In genomic region chr6:163401039-163401885, GRCh38 we compare ENCODE assay signal across 12 cellular contexts. TPM values are rescaled to one million over a fixed set of nuclear protein-coding genes. Genes with fewer than 3 reads are reported as not detected.
DNase-seq lines count a peak whose midpoint lies in the region; ATAC-seq and TF ChIP-seq lines count a peak whose summit lies in the region.
"Had no signal": no experiment of that assay in that cellular context is flagged by ENCODE, and none has a peak within 500 bp of the region (broad histone marks: within the 10 kb centered on the region; RNA-seq: fewer than 3 reads in every experiment).

No MANE protein-coding gene starts in this region.

- DNase-seq in GM23338 (ENCODE audit: low spot score) (no peak), WTC11 (ENCODE audit: low spot score) (no peak), esophagus muscularis mucosa (ENCODE audit: extremely low spot score) (peak; percentile 29), substantia nigra (lab: John Stamatoyannopoulos, UW) (no peak), EL (no peak), kidney tubule cell (ENCODE audit: low spot score) (no peak)
- DNase-seq in activated naive CD4-positive, alpha-beta T cell treated with Interleukin-2 at 50 U/mL for 16 hours: no peak
- DNase-seq: C1 segment of cervical spinal cord; CD4-positive, alpha-beta memory T cell; DMS79 had no signal

- H3K4me1 Mint-ChIP-seq in GM23338 (peaks cover 58% of the 10 kb centered on the region), WTC11 (peaks cover 71% of the 10 kb centered on the region)

- no peak for TF ChIP-seq EP300 in esophagus muscularis mucosa (IDR thresholded peaks at IDR 0.05)

- H3K4me3 ChIP-seq in GM23338: no peak overlapping the region
- no peak overlapping the region for H3K4me3 ChIP-seq in esophagus muscularis mucosa

- peaks cover 20% of the 10 kb centered on the region for H3K27me3 Mint-ChIP-seq in GM23338 (ENCODE audit: insufficient read depth, low read depth, poor library complexity)
- H3K27me3 Mint-ChIP-seq in WTC11 (ENCODE audit: low read depth): no peaks in the 10 kb centered on the region; the same call in 1 of the 2 replicates

- H3K4me2 ChIP-seq in GM23338: 0 out of 2 replicates have a peak overlapping the region, but pooled peaks have one; percentile 30

- CTCF ChIA-PET in WTC11 (lab: Charles Lee): no interaction called here

- TF ChIP-seq POLR2A in esophagus muscularis mucosa (IDR thresholded peaks at IDR 0.05; ENCODE audit: low read depth): no peak

- TF ChIP-seq CTCF in GM23338 (conservative IDR thresholded peaks at IDR 0.05; ENCODE audit: low read depth in 2 of 2) (no peak), WTC11 (IDR thresholded peaks at IDR 0.05) (no peak), esophagus muscularis mucosa (IDR thresholded peaks at IDR 0.05) (no peak)

- POLR2A ChIA-PET in WTC11 (lab: Charles Lee): no interaction called here

- no peaks in the 10 kb centered on the region for H3K9me3 ChIP-seq in esophagus muscularis mucosa

- no peaks in the 10 kb centered on the region for H4K20me1 ChIP-seq in GM23338 (replicated peaks; ENCODE audit: insufficient read depth)

- H3F3A ChIP-seq in GM23338 (replicated peaks; ENCODE audit: low read depth): no peaks in the 10 kb centered on the region

- H3K79me2 ChIP-seq in GM23338 (replicated peaks; ENCODE audit: insufficient read depth): no peaks in the 10 kb centered on the region

- H3K27me3 ChIP-seq in GM23338 (ENCODE audit: insufficient read depth) (no peaks in the 10 kb centered on the region), esophagus muscularis mucosa (no peaks in the 10 kb centered on the region)

- H3K9me3 Mint-ChIP-seq in GM23338 (no peaks in the 10 kb centered on the region), WTC11 (no peaks in the 10 kb centered on the region)

- H3K27ac ChIP-seq in GM23338 (ENCODE audit: low read depth) (no peak overlapping the region), esophagus muscularis mucosa (replicated peaks in 1 of 4) (no peak overlapping the region), substantia nigra (ENCODE audit: low read depth, low read length, poor library complexity, severe bottlenecking) (peak overlapping the region; percentile 28)

- WGBS in esophagus muscularis mucosa: 88% methylated on average over 14 of the region's 14 CpGs

- H3K9me2 ChIP-seq in GM23338 (ENCODE audit: insufficient read depth): no peaks in the 10 kb centered on the region

- intact Hi-C loops in esophagus muscularis mucosa (cut with DNase I): loop anchor here (10.0 kb wide), 1 partner anchor 46 kb away; no protein-coding TSS in a partner anchor

- H3K4me1 ChIP-seq in GM23338 (ENCODE audit: insufficient read depth): peaks cover 39% of the 10 kb centered on the region
- peaks cover 19 to 35% (median 32%) of the 10 kb centered on the region in 4 donors for H3K4me1 ChIP-seq in esophagus muscularis mucosa

- H3K36me3 ChIP-seq in GM23338 (ENCODE audit: insufficient read depth) (no peaks in the 10 kb centered on the region), esophagus muscularis mucosa (no peaks in the 10 kb centered on the region)

- H2AFZ ChIP-seq in GM23338: peak overlapping the region; percentile 67; the same call in 1 of the 2 replicates

- 0 out of 2 replicates have a peak overlapping the region, but pooled peaks have one; percentile 45 for H3K27ac Mint-ChIP-seq in GM23338
- H3K27ac Mint-ChIP-seq in WTC11: no peak overlapping the region
- H3K27ac Mint-ChIP-seq: B cell had no signal

- H3K4me3 Mint-ChIP-seq in GM23338 (no peak overlapping the region), WTC11 (no peak overlapping the region)
- H3K4me3 Mint-ChIP-seq: B cell; CD4-positive, alpha-beta memory T cell had no signal

- H3K36me3 Mint-ChIP-seq in GM23338 (ENCODE audit: low read depth) (no peaks in the 10 kb centered on the region), WTC11 (no peaks in the 10 kb centered on the region)
- H3K36me3 Mint-ChIP-seq: CD4-positive, alpha-beta memory T cell had no signal

- no peak for ATAC-seq in GM23338
- ATAC-seq in WTC11: no peak

TF ChIP-seq in GM23338, 12 proteins besides CTCF, POLR2A, EP300 and RAD21:
- TF ChIP-seq, protein P1, sequence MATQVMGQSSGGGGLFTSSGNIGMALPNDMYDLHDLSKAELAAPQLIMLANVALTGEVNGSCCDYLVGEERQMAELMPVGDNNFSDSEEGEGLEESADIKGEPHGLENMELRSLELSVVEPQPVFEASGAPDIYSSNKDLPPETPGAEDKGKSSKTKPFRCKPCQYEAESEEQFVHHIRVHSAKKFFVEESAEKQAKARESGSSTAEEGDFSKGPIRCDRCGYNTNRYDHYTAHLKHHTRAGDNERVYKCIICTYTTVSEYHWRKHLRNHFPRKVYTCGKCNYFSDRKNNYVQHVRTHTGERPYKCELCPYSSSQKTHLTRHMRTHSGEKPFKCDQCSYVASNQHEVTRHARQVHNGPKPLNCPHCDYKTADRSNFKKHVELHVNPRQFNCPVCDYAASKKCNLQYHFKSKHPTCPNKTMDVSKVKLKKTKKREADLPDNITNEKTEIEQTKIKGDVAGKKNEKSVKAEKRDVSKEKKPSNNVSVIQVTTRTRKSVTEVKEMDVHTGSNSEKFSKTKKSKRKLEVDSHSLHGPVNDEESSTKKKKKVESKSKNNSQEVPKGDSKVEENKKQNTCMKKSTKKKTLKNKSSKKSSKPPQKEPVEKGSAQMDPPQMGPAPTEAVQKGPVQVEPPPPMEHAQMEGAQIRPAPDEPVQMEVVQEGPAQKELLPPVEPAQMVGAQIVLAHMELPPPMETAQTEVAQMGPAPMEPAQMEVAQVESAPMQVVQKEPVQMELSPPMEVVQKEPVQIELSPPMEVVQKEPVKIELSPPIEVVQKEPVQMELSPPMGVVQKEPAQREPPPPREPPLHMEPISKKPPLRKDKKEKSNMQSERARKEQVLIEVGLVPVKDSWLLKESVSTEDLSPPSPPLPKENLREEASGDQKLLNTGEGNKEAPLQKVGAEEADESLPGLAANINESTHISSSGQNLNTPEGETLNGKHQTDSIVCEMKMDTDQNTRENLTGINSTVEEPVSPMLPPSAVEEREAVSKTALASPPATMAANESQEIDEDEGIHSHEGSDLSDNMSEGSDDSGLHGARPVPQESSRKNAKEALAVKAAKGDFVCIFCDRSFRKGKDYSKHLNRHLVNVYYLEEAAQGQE (IDR thresholded peaks at IDR 0.05; ENCODE audit: unreplicated experiment): no peak
- TF ChIP-seq EZH2 (IDR thresholded peaks at IDR 0.05; ENCODE audit: low read depth, unreplicated experiment): no peak
- TF ChIP-seq POLR2AphosphoS5 (IDR thresholded peaks at IDR 0.05; ENCODE audit: low read depth): no peak
- TF ChIP-seq STAT1 (IDR thresholded peaks at IDR 0.05; ENCODE audit: unreplicated experiment): no peak
- TF ChIP-seq ETS1 (IDR thresholded peaks at IDR 0.05): no peak

TF ChIP-seq in WTC11, 78 proteins besides CTCF, POLR2A, EP300 and RAD21:
- TF ChIP-seq TP53 (CRISPR knock-in tag; IDR thresholded peaks at IDR 0.05) (no peak), GTF2I (CRISPR knock-in tag; conservative IDR thresholded peaks at IDR 0.05) (0 out of 2 replicates have a peak, but pooled peaks have one; percentile 66), AFF4 (CRISPR knock-in tag; IDR thresholded peaks at IDR 0.05; ENCODE audit: borderline replicate concordance) (no peak)

RNA-seq across cellular contexts. Expression of gene QKI, which starts 13.3 kb away (rescaled TPM):
- 150 and 159 TPM in 2 replicates for total RNA-seq in GM23338 (2014; rRNA removed; shearing (Covaris generic))
- polyA plus RNA-seq in GM23338 (2016; fragmentation: Nextera tagmentation; extraction: Ambion mirVana): 53.7 and 60.8 TPM in 2 replicates
- total RNA-seq in WTC11 (2021) (134 to 145 TPM (median 138 TPM) in 3 replicates), esophagus muscularis mucosa (100 to 1,000 TPM; 176 to 290 (median 237) TPM)
- total RNA-seq: HT-29 had no signal
